ENCODE assay signal across 16 cellular contexts in genomic region chr4:189185810-189186432, GRCh38.
DNase-seq lines count a peak whose midpoint lies in the region; ATAC-seq and TF ChIP-seq lines count a peak whose summit lies in the region.
"Had no signal": no experiment of that assay in that cellular context is flagged by ENCODE, and none has a peak within 500 bp of the region (broad histone marks: within the 10 kb centered on the region; RNA-seq: fewer than 3 reads in every experiment).

No MANE protein-coding gene starts in this region.

- peaks cover 41% of the 10 kb centered on the region for H3K4me1 Mint-ChIP-seq in WTC11

- no peak for TF ChIP-seq CTCF in WTC11 (IDR thresholded peaks at IDR 0.05)
- TF ChIP-seq CTCF in thyroid gland (IDR thresholded peaks at IDR 0.05) = no peak

- peaks cover 23% of the 10 kb centered on the region for H3K4me1 ChIP-seq in HUES6 (ENCODE audit: control insufficient read depth, insufficient read depth, low read length)
- peaks cover 31% of the 10 kb centered on the region for H3K4me1 ChIP-seq in iPS-18a (ENCODE audit: control insufficient read depth, low read depth, low read length)
- H3K4me1 ChIP-seq in thyroid gland = peaks cover 0 to 14% of the 10 kb centered on the region in 2 donors

- H3K36me3 Mint-ChIP-seq in WTC11 = peaks cover 33% of the 10 kb centered on the region
- H3K36me3 Mint-ChIP-seq: CD8-positive, alpha-beta T cell had no signal

- H3K27me3 ChIP-seq in HUES6 (ENCODE audit: control insufficient read depth, insufficient read depth, low read length) = no peaks in the 10 kb centered on the region
- no peaks in the 10 kb centered on the region for H3K27me3 ChIP-seq in iPS-18a (ENCODE audit: control insufficient read depth, insufficient read depth, low read length)
- no peaks in the 10 kb centered on the region for H3K27me3 ChIP-seq in thyroid gland
- H3K27me3 ChIP-seq: MG63 had no signal

- TF ChIP-seq POLR2A in thyroid gland (IDR thresholded peaks at IDR 0.05) = no peak

- peak overlapping the region; percentile 29 for H3K4me3 Mint-ChIP-seq in WTC11
- H3K4me3 Mint-ChIP-seq: CD8-positive, alpha-beta T cell had no signal

- H3K27ac ChIP-seq in HUES6 (ENCODE audit: low read depth, low read length) (peak overlapping the region; percentile 81), iPS-18a (ENCODE audit: low read length) (peak overlapping the region; percentile 96), thyroid gland (no peak overlapping the region)

- peaks cover 6% of the 10 kb centered on the region for H3K27me3 Mint-ChIP-seq in WTC11 (ENCODE audit: low read depth)

- CTCF ChIA-PET in WTC11 (lab: Charles Lee) = interaction anchor here (0.8 to 1.3 kb wide), 8 partner anchors 9 to 96 kb away, joined by 3 to 6 read pairs (median 4); no protein-coding TSS in a partner anchor

- H3K27ac Mint-ChIP-seq in WTC11 = peak overlapping the region; percentile 95
- H3K27ac Mint-ChIP-seq: CD8-positive, alpha-beta T cell had no signal

- peaks cover 29% of the 10 kb centered on the region for H3K9me3 Mint-ChIP-seq in WTC11

- intact Hi-C loops in thyroid gland (cut with DNase I) = no loop called here

- H3K9ac ChIP-seq in HUES6 (ENCODE audit: low read length) = peak overlapping the region; percentile 34
- H3K9ac ChIP-seq in iPS-18a (ENCODE audit: low read length) = peak overlapping the region; percentile 51

- POLR2A ChIA-PET in WTC11 (lab: Charles Lee) = interaction anchor here (1.6 kb wide), 1 partner anchor 24 kb away, joined by 9 read pairs; no protein-coding TSS in a partner anchor

- ATAC-seq in WTC11 = peak; percentile 98
- ATAC-seq: CD8-positive, alpha-beta T cell had no signal

- DNase-seq in WTC11 (ENCODE audit: low spot score) = peak; percentile 42
- peak; percentile 38 for DNase-seq in retina
- DNase-seq in NK-92 treated with Interleukin-12 subunit alpha and Interleukin-12 subunit beta, amount 100 ng/mL, for 24 hours (lab: John Stamatoyannopoulos, UW) = no peak
- no peak for DNase-seq in thyroid gland
- DNase-seq in NCI-H2227 (lab: John Stamatoyannopoulos, UW; ENCODE audit: unreplicated experiment) = no peak
- DNase-seq: CD8-positive, alpha-beta T cell; DMS79; MG63; NCI-H1105; NCI-H1694; NCI-H2107; NCI-H446; RPMI8226; SIG-M5 had no signal

- H3K4me3 ChIP-seq in HUES6 (ENCODE audit: low read depth, low read length) (peak overlapping the region; percentile 36), iPS-18a (ENCODE audit: low read length) (peak overlapping the region; percentile 50), thyroid gland (replicated peaks in 1 of 3) (no peak overlapping the region)
- H3K4me3 ChIP-seq: MG63 had no signal

- H3K9me3 ChIP-seq in HUES6 (ENCODE audit: control insufficient read depth, insufficient read depth, low read depth, low read length) (peaks cover 22% of the 10 kb centered on the region), iPS-18a (ENCODE audit: control insufficient read depth, low read depth, low read length) (no peaks in the 10 kb centered on the region), thyroid gland (no peaks in the 10 kb centered on the region)
- H3K9me3 ChIP-seq: MG63 had no signal

- H3K36me3 ChIP-seq in HUES6 (ENCODE audit: control insufficient read depth, insufficient read depth, low read length) (no peaks in the 10 kb centered on the region), iPS-18a (ENCODE audit: control insufficient read depth, low read depth, low read length) (no peaks in the 10 kb centered on the region), thyroid gland (no peaks in the 10 kb centered on the region)
- H3K36me3 ChIP-seq: MG63 had no signal

- 55 to 60% methylated on average over 6 of the region's 7 CpGs for WGBS in thyroid gland, 2 donors

TF ChIP-seq in WTC11, 78 proteins besides CTCF, POLR2A, EP300 and RAD21 (continues in another document):
- TF ChIP-seq SP1 (CRISPR knock-in tag; conservative IDR thresholded peaks at IDR 0.05) (peak; percentile 62; the same call in 1 of the 2 replicates), EMX1 (CRISPR knock-in tag; IDR thresholded peaks at IDR 0.05) (no peak), AFF4 (CRISPR knock-in tag; IDR thresholded peaks at IDR 0.05; ENCODE audit: borderline replicate concordance) (no peak), JAZF1 (CRISPR knock-in tag; IDR thresholded peaks at IDR 0.05) (no peak), RELA (CRISPR knock-in tag; IDR thresholded peaks at IDR 0.05; ENCODE audit: borderline replicate concordance) (no peak), FOXP4 (CRISPR knock-in tag; IDR thresholded peaks at IDR 0.05) (peak; percentile 61; the same call in 1 of the 2 replicates), FOXP1 (CRISPR knock-in tag; IDR thresholded peaks at IDR 0.05; ENCODE audit: borderline replicate concordance) (no peak), FOXK1 (CRISPR knock-in tag; IDR thresholded peaks at IDR 0.05) (peak; percentile 73), ZNF281 (CRISPR knock-in tag; IDR thresholded peaks at IDR 0.05) (peak; percentile 80; the same call in 1 of the 2 replicates), NFYB (CRISPR knock-in tag; conservative IDR thresholded peaks at IDR 0.05; ENCODE audit: low read depth) (peak; percentile 52; the same call in 1 of the 2 replicates), USF1 (CRISPR knock-in tag; IDR thresholded peaks at IDR 0.05) (0 out of 2 replicates have a peak, but pooled peaks have one; percentile 29), ETV6 (CRISPR knock-in tag; IDR thresholded peaks at IDR 0.05) (peak; percentile 80; the same call in 1 of the 2 replicates)

Comparison
In these comparisons a context has a peak if more than half of its experiments do, and no peak if none do; other contexts are left out.
1. H3K27ac ChIP-seq: peak in HUES6 (single experiment) and iPS-18a (single experiment); none in thyroid gland (0 of 3).
2. H3K4me3 ChIP-seq: peak in HUES6 (single experiment) and iPS-18a (single experiment); none in thyroid gland (0 of 3).
3. DNase-seq: peak in WTC11 (single experiment) and retina (single experiment); none in NK-92 treated with Interleukin-12 subunit alpha and Interleukin-12 subunit beta, amount 100 ng/mL, for 24 hours (single experiment), thyroid gland (0 of 2) and NCI-H2227 (single experiment).